Comparison of ENCODE assay signal across 8 cellular contexts in genomic region chr1:114033219-114033706, GRCh38. TPM values are rescaled to one million over a fixed set of nuclear protein-coding genes. Genes with fewer than 3 reads are reported as not detected.
DNase-seq lines count a peak whose midpoint lies in the region; ATAC-seq and TF ChIP-seq lines count a peak whose summit lies in the region.

No MANE protein-coding gene starts in this region.

- POLR2A ChIA-PET in activated CD4-positive, alpha-beta memory T cell treated with anti-CD3 and anti-CD28 coated beads, Interleukin-2, amount 10 ng/mL, durations not matched to agents 7 days and 5 days (lab: Charles Lee): no interaction called here
- POLR2A ChIA-PET in CD4-positive, alpha-beta memory T cell (lab: Charles Lee; ENCODE audit: partially characterized antibody): no interaction called here

- H3K4me3 ChIP-seq in HUES64 (ENCODE audit: low read length) (peak overlapping the region; percentile 45), lower lobe of right lung (no peak overlapping the region)
- no peak overlapping the region for H3K4me3 ChIP-seq in CD4-positive, alpha-beta memory T cell (ENCODE audit: low read length in 2 of 2)

- peak overlapping the region; percentile 69 for H3K9ac ChIP-seq in HUES64 (ENCODE audit: low read depth, low read length)

- no peak overlapping the region for H3K4me3 Mint-ChIP-seq in activated CD4-positive, alpha-beta memory T cell treated with anti-CD3 and anti-CD28 coated beads, Interleukin-2, amount 10 ng/mL, durations not matched to agents 7 days and 5 days
- no peak overlapping the region for H3K4me3 Mint-ChIP-seq in CD4-positive, alpha-beta memory T cell

- WGBS in HUES64: 2% methylated on average over 5 of the region's 5 CpGs

- H3K4me1 ChIP-seq in HUES64 (ENCODE audit: insufficient read depth, low read length) (peaks cover 63% of the 10 kb centered on the region), lower lobe of right lung (no peaks in the 10 kb centered on the region)
- H3K4me1 ChIP-seq in CD4-positive, alpha-beta memory T cell (ENCODE audit: insufficient read depth, low read length): no peaks in the 10 kb centered on the region

- H3K27ac Mint-ChIP-seq in activated CD4-positive, alpha-beta memory T cell treated with anti-CD3 and anti-CD28 coated beads, Interleukin-2, amount 10 ng/mL, durations not matched to agents 7 days and 5 days: no peak overlapping the region
- H3K27ac Mint-ChIP-seq in CD4-positive, alpha-beta memory T cell: no peak overlapping the region

- CTCF ChIA-PET in activated CD4-positive, alpha-beta memory T cell treated with anti-CD3 and anti-CD28 coated beads, Interleukin-2, amount 10 ng/mL, durations not matched to agents 7 days and 5 days (lab: Charles Lee): no interaction called here
- CTCF ChIA-PET in CD4-positive, alpha-beta memory T cell (lab: Charles Lee; ENCODE audit: partially characterized antibody): interaction anchor here (1.1 kb wide), 1 partner anchor 9 kb away, joined by 3 read pairs; no protein-coding TSS in a partner anchor

- no peaks in the 10 kb centered on the region for H3K27me3 Mint-ChIP-seq in activated CD4-positive, alpha-beta memory T cell treated with anti-CD3 and anti-CD28 coated beads, Interleukin-2, amount 10 ng/mL, durations not matched to agents 7 days and 5 days
- no peaks in the 10 kb centered on the region for H3K27me3 Mint-ChIP-seq in CD4-positive, alpha-beta memory T cell

- intact Hi-C loops in lower lobe of right lung (cut with DNase I): no loop called here
- intact Hi-C loops in CD4-positive, alpha-beta memory T cell (cut with micrococcal nuclease): no loop called here

- H3K9me3 ChIP-seq in HUES64 (ENCODE audit: insufficient read depth, low read depth, low read length): no peaks in the 10 kb centered on the region
- no peaks in the 10 kb centered on the region for H3K9me3 ChIP-seq in lower lobe of right lung
- no peaks in the 10 kb centered on the region for H3K9me3 ChIP-seq in CD4-positive, alpha-beta memory T cell (ENCODE audit: control insufficient read depth in 1 of 2, low read length in 2 of 2)

- H3K9me3 Mint-ChIP-seq in activated CD4-positive, alpha-beta memory T cell treated with anti-CD3 and anti-CD28 coated beads, Interleukin-2, amount 10 ng/mL, durations not matched to agents 7 days and 5 days: no peaks in the 10 kb centered on the region
- H3K9me3 Mint-ChIP-seq in CD4-positive, alpha-beta memory T cell: no peaks in the 10 kb centered on the region

- no peaks in the 10 kb centered on the region for H3K4me1 Mint-ChIP-seq in activated CD4-positive, alpha-beta memory T cell treated with anti-CD3 and anti-CD28 coated beads, Interleukin-2, amount 10 ng/mL, durations not matched to agents 7 days and 5 days
- H3K4me1 Mint-ChIP-seq in CD4-positive, alpha-beta memory T cell: no peaks in the 10 kb centered on the region

- no peak for ATAC-seq in lower lobe of right lung
- no peak for ATAC-seq in HG02588 (IDR thresholded peaks at IDR 0.05; ENCODE audit: unreplicated experiment)

- no peaks in the 10 kb centered on the region for H3K36me3 Mint-ChIP-seq in activated CD4-positive, alpha-beta memory T cell treated with anti-CD3 and anti-CD28 coated beads, Interleukin-2, amount 10 ng/mL, durations not matched to agents 7 days and 5 days (ENCODE audit: low read depth)
- no peaks in the 10 kb centered on the region for H3K36me3 Mint-ChIP-seq in CD4-positive, alpha-beta memory T cell

- H3K27ac ChIP-seq in HUES64 (ENCODE audit: low read depth, low read length): peak overlapping the region; percentile 98
- H3K27ac ChIP-seq in lower lobe of right lung: no peak overlapping the region
- H3K27ac ChIP-seq in CD4-positive, alpha-beta memory T cell (ENCODE audit: low read depth, low read length): no peak overlapping the region

- H3K27me3 ChIP-seq in HUES64 (ENCODE audit: insufficient read depth, low read length) (no peaks in the 10 kb centered on the region), lower lobe of right lung (ENCODE audit: low read depth) (no peaks in the 10 kb centered on the region)
- no peaks in the 10 kb centered on the region for H3K27me3 ChIP-seq in CD4-positive, alpha-beta memory T cell (ENCODE audit: insufficient read depth, low read length)

- no peaks in the 10 kb centered on the region for H3K36me3 ChIP-seq in HUES64 (ENCODE audit: insufficient read depth, low read length)
- H3K36me3 ChIP-seq in lower lobe of right lung: no peaks in the 10 kb centered on the region
- no peaks in the 10 kb centered on the region for H3K36me3 ChIP-seq in CD4-positive, alpha-beta memory T cell (ENCODE audit: insufficient read depth, low read length)

- DNase-seq in DMS114 treated with DMSO at 0.1 percent for 48 hours (lab: John Stamatoyannopoulos, UW; ENCODE audit: unreplicated experiment) (peak; percentile 8), amniotic epithelial cell (ENCODE audit: low read depth) (peak; percentile 23), lower lobe of right lung (no peak)
- DNase-seq in activated CD4-positive, alpha-beta memory T cell treated with anti-CD3 and anti-CD28 coated beads, Interleukin-2, amount 10 ng/mL, durations not matched to agents 7 days and 5 days: no peak
- DNase-seq in stimulated activated CD8-positive, alpha-beta memory T cell treated with anti-CD3 and anti-CD28 coated beads, Interleukin-4, amount 100 ng/mL, for 48 hours: no peak
- no peak for DNase-seq in CD4-positive, alpha-beta memory T cell

- peak; percentile 43 for TF ChIP-seq CTCF in lower lobe of right lung (IDR thresholded peaks at IDR 0.05)

RNA-seq across cellular contexts. Expression of gene OLFML3, which starts 54.0 kb away (rescaled TPM):
- 82.4 TPM for polyA plus RNA-seq in HUES64 (2013, experiment 1 of 2)
- 82.1 TPM for polyA plus RNA-seq in HUES64 (2013, experiment 2 of 2)
- 38.9 TPM for total RNA-seq in lower lobe of right lung
- under 1 TPM; 0.20 to 0.45 TPM for total RNA-seq in activated CD4-positive, alpha-beta memory T cell treated with anti-CD3 and anti-CD28 coated beads, Interleukin-2, amount 10 ng/mL, durations not matched to agents 7 days and 5 days
- under 1 TPM; 0.42 to 0.70 TPM for total RNA-seq in CD4-positive, alpha-beta memory T cell
- not detected for polyA plus RNA-seq in CD4-positive, alpha-beta memory T cell

Comparison
In these comparisons a context has a peak if more than half of its experiments do, and no peak if none do; other contexts are left out.
1. DNase-seq: peak in DMS114 treated with DMSO at 0.1 percent for 48 hours (single experiment) and amniotic epithelial cell (single experiment); none in lower lobe of right lung (single experiment), activated CD4-positive, alpha-beta memory T cell treated with anti-CD3 and anti-CD28 coated beads, Interleukin-2, amount 10 ng/mL, durations not matched to agents 7 days and 5 days (single experiment), stimulated activated CD8-positive, alpha-beta memory T cell treated with anti-CD3 and anti-CD28 coated beads, Interleukin-4, amount 100 ng/mL, for 48 hours (single experiment) and CD4-positive, alpha-beta memory T cell (0 of 5).
2. RNA of gene OLFML3, which starts 54.0 kb away (total RNA-seq): 38.9 TPM in lower lobe of right lung (single experiment); 0.42 to 0.70 TPM in CD4-positive, alpha-beta memory T cell and 0.20 to 0.45 TPM in activated CD4-positive, alpha-beta memory T cell treated with anti-CD3 and anti-CD28 coated beads, Interleukin-2, amount 10 ng/mL, durations not matched to agents 7 days and 5 days; every median in the first group is over 10 times any median in the second.